32 cellular contexts compared by ENCODE assay signal in the genomic region with DNA sequence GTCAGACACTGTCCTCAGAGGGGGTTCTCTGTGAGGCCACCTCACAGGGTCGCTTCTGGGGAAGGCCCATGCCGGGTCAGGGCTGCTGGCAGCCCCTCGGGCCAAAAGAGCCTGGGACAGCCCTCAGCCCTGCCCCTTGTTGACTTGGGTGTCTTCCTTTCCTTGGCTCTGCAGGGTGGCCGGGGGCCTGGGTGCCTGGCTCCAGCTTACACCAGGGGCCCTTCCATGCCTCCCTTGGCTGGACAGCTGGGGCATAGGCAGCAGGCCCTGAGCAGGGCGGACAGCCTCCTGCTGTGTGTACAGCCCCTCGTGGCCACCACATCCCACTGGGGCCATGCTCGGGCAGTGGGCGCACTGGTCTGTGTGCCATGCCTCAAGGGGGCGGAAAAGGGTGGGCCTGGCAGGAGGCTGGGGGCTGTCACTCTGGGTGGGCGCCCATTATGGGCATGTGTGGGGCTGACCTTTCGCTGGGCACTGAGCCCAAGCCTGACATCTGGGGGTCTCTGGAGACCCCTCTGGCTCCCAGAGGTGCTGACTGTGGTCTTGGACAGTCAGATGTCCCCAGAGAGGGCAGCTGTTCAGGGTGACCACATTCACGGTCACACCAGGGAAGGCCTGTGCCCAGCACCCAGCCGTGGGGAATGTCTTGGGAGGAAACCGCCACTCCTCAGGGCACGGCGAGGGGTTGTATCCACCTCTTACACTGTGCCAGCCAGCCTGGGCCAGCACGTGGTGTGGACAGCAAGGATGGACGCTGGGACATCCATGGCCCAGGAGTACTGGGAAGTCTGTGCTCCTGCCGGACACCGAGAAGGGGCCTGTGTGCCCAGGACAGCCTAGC.
DNase-seq lines count a peak whose midpoint lies in the region; ATAC-seq and TF ChIP-seq lines count a peak whose summit lies in the region.
"Had no signal": no experiment of that assay in that cellular context is flagged by ENCODE, and none has a peak within 500 bp of the region (broad histone marks: within the 10 kb centered on the region; RNA-seq: fewer than 3 reads in every experiment).

No MANE protein-coding gene starts in this region.

- H3F3A ChIP-seq in PC-9 (ENCODE audit: insufficient read depth, low read depth): no peaks in the 10 kb centered on the region

- H2AK5ac ChIP-seq in H9 (ENCODE audit: insufficient read length, low read length): no peak overlapping the region

- H3K36me3 Mint-ChIP-seq in activated naive CD8-positive, alpha-beta T cell treated with anti-CD3 and anti-CD28 coated beads, Interleukin-2, amount 50 U/mL, for 24 hours (ENCODE audit: low read depth): no peaks in the 10 kb centered on the region
- no peaks in the 10 kb centered on the region for H3K36me3 Mint-ChIP-seq in activated naive CD8-positive, alpha-beta T cell treated with anti-CD3 and anti-CD28 coated beads for 36 hours
- H3K36me3 Mint-ChIP-seq in H9 (ENCODE audit: insufficient read depth in 1 of 3, low read depth in 3 of 3): peaks cover 14 to 41% (median 24%) of the 10 kb centered on the region in 3 experiments; a peak in 6 of 7 replicates
- H3K36me3 Mint-ChIP-seq: activated naive CD8-positive, alpha-beta T cell treated with anti-CD3 and anti-CD28 coated beads, Interleukin-2, amount 10 ng/mL, durations not matched to agents 7 days and 5 days had no signal

- H2BK15ac ChIP-seq in H9 (ENCODE audit: low read depth, low read length): no peak overlapping the region

- WGBS in H9 (ENCODE audit: extremely low coverage, insufficient read length, low lambda C conversion rate): no CpG with 5 or more reads among the region's 20 CpGs

- intact Hi-C loops in tibial artery (cut with DNase I; ENCODE audit: low total_unique reads): no loop called here
- intact Hi-C loops in PC-9 (cut with micrococcal nuclease; ENCODE audit: unreplicated experiment): no loop called here

- H3K27me3 ChIP-seq in H9 (ENCODE audit: insufficient read depth, low read length): no peaks in the 10 kb centered on the region
- H3K27me3 ChIP-seq in tibial artery: peaks cover 0 to 16% of the 10 kb centered on the region in 2 donors
- peaks cover 95% of the 10 kb centered on the region for H3K27me3 ChIP-seq in PC-9 (ENCODE audit: insufficient read depth, low read depth)
- H3K27me3 ChIP-seq: cardiac muscle cell, pancreas, suprapubic skin, vagina had no signal

- H2AFZ ChIP-seq in H9 (ENCODE audit: low read length): no peak overlapping the region
- H2AFZ ChIP-seq in PC-9: no peak overlapping the region

- H3K27ac ChIP-seq in H9 (ENCODE audit: insufficient read length, low read depth, low read length) (no peak overlapping the region), tibial artery (no peak overlapping the region), PC-9 (no peak overlapping the region)
- H3K27ac ChIP-seq: A549, cardiac muscle cell, esophagus muscularis mucosa, pancreas, suprapubic skin, vagina had no signal

- H3K9me3 ChIP-seq in H9 (ENCODE audit: control insufficient read depth, low read depth, low read length) (peaks cover 94% of the 10 kb centered on the region), tibial artery (no peaks in the 10 kb centered on the region), PC-9 (ENCODE audit: insufficient read depth, low read depth) (no peaks in the 10 kb centered on the region)
- H3K9me3 ChIP-seq: A549, esophagus muscularis mucosa, mucosa of descending colon, pancreas, suprapubic skin, vagina had no signal

- no peak overlapping the region for H3K14ac ChIP-seq in H9 (ENCODE audit: insufficient read depth, low read length)

- no peak overlapping the region for H4K5ac ChIP-seq in H9 (ENCODE audit: insufficient read length, low read depth, low read length)

- no peaks in the 10 kb centered on the region for H3K4me1 ChIP-seq in H9 (ENCODE audit: insufficient read depth, low read length)
- H3K4me1 ChIP-seq in tibial artery: no peaks in the 10 kb centered on the region
- H3K4me1 ChIP-seq in PC-9 (replicated peaks; ENCODE audit: insufficient read depth): no peaks in the 10 kb centered on the region
- H3K4me1 ChIP-seq: A549, esophagus muscularis mucosa, pancreas, suprapubic skin, vagina had no signal

- POLR2A ChIA-PET in PC-9 (lab: Charles Lee; ENCODE audit: unreplicated experiment): no interaction called here

- H3K4me1 Mint-ChIP-seq in activated naive CD8-positive, alpha-beta T cell treated with anti-CD3 and anti-CD28 coated beads, Interleukin-2, amount 50 U/mL, for 24 hours: no peaks in the 10 kb centered on the region
- H3K4me1 Mint-ChIP-seq in activated naive CD8-positive, alpha-beta T cell treated with anti-CD3 and anti-CD28 coated beads for 36 hours: no peaks in the 10 kb centered on the region
- no peaks in the 10 kb centered on the region for H3K4me1 Mint-ChIP-seq in H9
- H3K4me1 Mint-ChIP-seq: activated CD4-positive, alpha-beta memory T cell treated with anti-CD3 and anti-CD28 coated beads, Interleukin-2, amount 10 ng/mL, durations not matched to agents 7 days and 5 days; activated naive CD8-positive, alpha-beta T cell treated with anti-CD3 and anti-CD28 coated beads, Interleukin-2, amount 10 ng/mL, durations not matched to agents 7 days and 5 days; nephron progenitor cell had no signal

- no peak overlapping the region for H3K4me3 Mint-ChIP-seq in activated naive CD8-positive, alpha-beta T cell treated with anti-CD3 and anti-CD28 coated beads, Interleukin-2, amount 50 U/mL, for 24 hours
- no peak overlapping the region for H3K4me3 Mint-ChIP-seq in activated naive CD8-positive, alpha-beta T cell treated with anti-CD3 and anti-CD28 coated beads for 36 hours
- H3K4me3 Mint-ChIP-seq in H9: no peak overlapping the region
- H3K4me3 Mint-ChIP-seq: activated CD4-positive, alpha-beta memory T cell treated with anti-CD3 and anti-CD28 coated beads, Interleukin-2, amount 10 ng/mL, durations not matched to agents 7 days and 5 days; activated naive CD8-positive, alpha-beta T cell treated with anti-CD3 and anti-CD28 coated beads, Interleukin-2, amount 10 ng/mL, durations not matched to agents 7 days and 5 days; dendritic cell treated with granulocyte-macrophage colony-stimulating factor and Interleukin-4, amounts not matched to agents 40 ng/mL and 50 ng/mL, for 4 days; HFFc6; nephron progenitor cell; T-helper 2 cell treated with Interferon-gamma antibody and Interleukin-4, amounts not matched to agents 5 μg/mL and 100 μg/mL, for 36 hours had no signal

- TF ChIP-seq CTCF in H9 (conservative IDR thresholded peaks at IDR 0.05): no peak
- TF ChIP-seq CTCF in tibial artery (IDR thresholded peaks at IDR 0.05): no peak
- no peak for TF ChIP-seq CTCF in PC-9 (conservative IDR thresholded peaks at IDR 0.05)

- H3K36me3 ChIP-seq in tibial artery (no peaks in the 10 kb centered on the region), PC-9 (ENCODE audit: low read depth) (no peaks in the 10 kb centered on the region)
- H3K36me3 ChIP-seq: cardiac muscle cell, esophagus muscularis mucosa, pancreas, suprapubic skin, vagina had no signal

- H3K79me1 ChIP-seq in H9 (ENCODE audit: insufficient read depth, low read depth, low read length, poor library complexity, severe bottlenecking): no peaks in the 10 kb centered on the region

- no peak overlapping the region for H4K8ac ChIP-seq in H9 (replicated peaks; ENCODE audit: insufficient read length, low read depth, low read length)

- no peak for DNase-seq in activated naive CD8-positive, alpha-beta T cell treated with anti-CD3 and anti-CD28 coated beads, Interleukin-2, amount 50 U/mL, for 24 hours
- DNase-seq in activated naive CD8-positive, alpha-beta T cell treated with anti-CD3 and anti-CD28 coated beads for 36 hours: no peak
- DNase-seq in H9: peak; percentile 8
- peak; percentile 39 for DNase-seq in left lobe of liver (ENCODE audit: low spot score)
- peak; percentile 14 to 56 for DNase-seq in tibial artery
- no peak for DNase-seq in PC-9
- DNase-seq in H4 (ENCODE audit: low spot score): no peak
- DNase-seq: activated CD4-positive, alpha-beta memory T cell treated with anti-CD3 and anti-CD28 coated beads, Interleukin-2, amount 10 ng/mL, durations not matched to agents 7 days and 5 days; activated CD4-positive, CD25-positive, alpha-beta regulatory T cell treated with anti-CD3 and anti-CD28 coated beads, Interleukin-2, amount 50 U/mL, for 72 hours; activated effector memory CD4-positive, alpha-beta T cell treated with Interleukin-2 at 50 U/mL for 16 hours; activated naive CD8-positive, alpha-beta T cell treated with anti-CD3 and anti-CD28 coated beads, Interleukin-2, amount 10 ng/mL, durations not matched to agents 7 days and 5 days; activated T-cell treated with anti-CD3 and anti-CD28 coated beads for 4 hours; foreskin fibroblast; HFFc6; NCI-H1417 treated with DMSO at 0.1 percent for 48 hours; NCI-H2029 treated with DMSO at 0.1 percent for 48 hours; NCI-H526 treated with DMSO at 0.1 percent for 48 hours; nephron progenitor cell; SHP77 treated with DMSO at 0.1 percent for 48 hours; stimulated activated naive CD4-positive, alpha-beta T cell treated with Interleukin-2 at 50 U/mL for 16 hours had no signal

- H3K9ac ChIP-seq in H9 (ENCODE audit: extremely low read depth, insufficient read length, low read length): no peak overlapping the region

- H3K27ac Mint-ChIP-seq in activated naive CD8-positive, alpha-beta T cell treated with anti-CD3 and anti-CD28 coated beads, Interleukin-2, amount 50 U/mL, for 24 hours: no peak overlapping the region
- no peak overlapping the region for H3K27ac Mint-ChIP-seq in activated naive CD8-positive, alpha-beta T cell treated with anti-CD3 and anti-CD28 coated beads for 36 hours
- H3K27ac Mint-ChIP-seq in H9: no peak overlapping the region
- H3K27ac Mint-ChIP-seq: activated CD4-positive, alpha-beta memory T cell treated with anti-CD3 and anti-CD28 coated beads, Interleukin-2, amount 10 ng/mL, durations not matched to agents 7 days and 5 days; activated naive CD8-positive, alpha-beta T cell treated with anti-CD3 and anti-CD28 coated beads, Interleukin-2, amount 10 ng/mL, durations not matched to agents 7 days and 5 days; dendritic cell treated with granulocyte-macrophage colony-stimulating factor and Interleukin-4, amounts not matched to agents 40 ng/mL and 50 ng/mL, for 4 days; HFFc6; nephron progenitor cell; T-helper 2 cell treated with Interferon-gamma antibody and Interleukin-4, amounts not matched to agents 5 μg/mL and 100 μg/mL, for 36 hours had no signal

- H3K4me3 ChIP-seq in tibial artery: no peak overlapping the region
- no peak overlapping the region for H3K4me3 ChIP-seq in PC-9
- H3K4me3 ChIP-seq: A549, cardiac muscle cell, esophagus muscularis mucosa, mucosa of descending colon, pancreas, smooth muscle cell, suprapubic skin, vagina had no signal

- ATAC-seq in activated naive CD8-positive, alpha-beta T cell treated with anti-CD3 and anti-CD28 coated beads, Interleukin-2, amount 50 U/mL, for 24 hours: peak; percentile 11
- ATAC-seq in left lobe of liver: no peak
- no peak for ATAC-seq in GM21737 (IDR thresholded peaks at IDR 0.05; ENCODE audit: unreplicated experiment)
- ATAC-seq: HepG2, mucosa of descending colon, pancreas had no signal

- H3K79me2 ChIP-seq in H9 (ENCODE audit: insufficient read depth, low read length) (no peaks in the 10 kb centered on the region), PC-9 (ENCODE audit: low read depth) (no peaks in the 10 kb centered on the region)

- no TSS peak for BruUV-seq in PC-9 (replicated peaks; lab: Mats Ljungman, UMichigan)

- H3K23me2 ChIP-seq in H9 (ENCODE audit: insufficient read length, low read depth, low read length, poor library complexity, severe bottlenecking): no peaks in the 10 kb centered on the region

- H3K4ac ChIP-seq in H9 (ENCODE audit: low read depth, low read length): no peak overlapping the region

- H3K9me3 Mint-ChIP-seq in activated naive CD8-positive, alpha-beta T cell treated with anti-CD3 and anti-CD28 coated beads, Interleukin-2, amount 50 U/mL, for 24 hours: no peaks in the 10 kb centered on the region
- no peaks in the 10 kb centered on the region for H3K9me3 Mint-ChIP-seq in activated naive CD8-positive, alpha-beta T cell treated with anti-CD3 and anti-CD28 coated beads for 36 hours
- H3K9me3 Mint-ChIP-seq in H9: peaks cover 72 to 91% of the 10 kb centered on the region in 2 experiments
- H3K9me3 Mint-ChIP-seq: activated CD4-positive, alpha-beta memory T cell treated with anti-CD3 and anti-CD28 coated beads, Interleukin-2, amount 10 ng/mL, durations not matched to agents 7 days and 5 days; activated naive CD8-positive, alpha-beta T cell treated with anti-CD3 and anti-CD28 coated beads, Interleukin-2, amount 10 ng/mL, durations not matched to agents 7 days and 5 days; dendritic cell treated with granulocyte-macrophage colony-stimulating factor and Interleukin-4, amounts not matched to agents 40 ng/mL and 50 ng/mL, for 4 days; T-helper 2 cell treated with Interferon-gamma antibody and Interleukin-4, amounts not matched to agents 5 μg/mL and 100 μg/mL, for 36 hours had no signal

- no peak overlapping the region for H3K18ac ChIP-seq in H9 (ENCODE audit: insufficient read length, low read depth, low read length)

- H3T11ph ChIP-seq in H9 (ENCODE audit: low read length): no peak overlapping the region

- H4K20me1 ChIP-seq in H9 (ENCODE audit: control insufficient read depth, insufficient read depth, insufficient read length) (no peaks in the 10 kb centered on the region), PC-9 (ENCODE audit: insufficient read depth) (no peaks in the 10 kb centered on the region)

- no peak overlapping the region for H2BK120ac ChIP-seq in H9 (ENCODE audit: low read depth, low read length, poor library complexity, severe bottlenecking)

- H2BK12ac ChIP-seq in H9 (ENCODE audit: insufficient read length, low read depth, low read length): no peak overlapping the region

- H2BK5ac ChIP-seq in H9 (ENCODE audit: insufficient read length, low read length): no peak overlapping the region

- H4K91ac ChIP-seq in H9 (ENCODE audit: insufficient read length, low read depth, low read length): no peak overlapping the region

- H3K4me2 ChIP-seq in H9 (ENCODE audit: insufficient read depth, insufficient read length, low read length): no peak overlapping the region
- no peak overlapping the region for H3K4me2 ChIP-seq in PC-9
- H3K4me2 ChIP-seq: A549, smooth muscle cell had no signal

- no peak overlapping the region for H3K56ac ChIP-seq in H9 (ENCODE audit: insufficient read length, low read depth, low read length)

- CTCF ChIA-PET in PC-9 (lab: Charles Lee): no interaction called here

- H3K23ac ChIP-seq in H9 (ENCODE audit: insufficient read length, low read depth, low read length): no peak overlapping the region

- no peaks in the 10 kb centered on the region for H3K27me3 Mint-ChIP-seq in activated naive CD8-positive, alpha-beta T cell treated with anti-CD3 and anti-CD28 coated beads, Interleukin-2, amount 50 U/mL, for 24 hours
- no peaks in the 10 kb centered on the region for H3K27me3 Mint-ChIP-seq in activated naive CD8-positive, alpha-beta T cell treated with anti-CD3 and anti-CD28 coated beads for 36 hours
- H3K27me3 Mint-ChIP-seq in H9 (ENCODE audit: low read depth): peaks cover 4% of the 10 kb centered on the region
- H3K27me3 Mint-ChIP-seq: activated CD4-positive, alpha-beta memory T cell treated with anti-CD3 and anti-CD28 coated beads, Interleukin-2, amount 10 ng/mL, durations not matched to agents 7 days and 5 days; activated naive CD8-positive, alpha-beta T cell treated with anti-CD3 and anti-CD28 coated beads, Interleukin-2, amount 10 ng/mL, durations not matched to agents 7 days and 5 days; dendritic cell treated with granulocyte-macrophage colony-stimulating factor and Interleukin-4, amounts not matched to agents 40 ng/mL and 50 ng/mL, for 4 days had no signal

- no peak overlapping the region for H2BK20ac ChIP-seq in H9 (ENCODE audit: low read depth, low read length, poor library complexity, severe bottlenecking)

- no peaks in the 10 kb centered on the region for H3K9me2 ChIP-seq in PC-9 (ENCODE audit: insufficient read depth)

Comparison
In these comparisons a context has a peak if more than half of its experiments do, and no peak if none do; other contexts are left out.
1. DNase-seq: peak in H9 (single experiment), left lobe of liver (single experiment) and tibial artery (2 of 2); none in activated naive CD8-positive, alpha-beta T cell treated with anti-CD3 and anti-CD28 coated beads, Interleukin-2, amount 50 U/mL, for 24 hours (single experiment), activated naive CD8-positive, alpha-beta T cell treated with anti-CD3 and anti-CD28 coated beads for 36 hours (single experiment), PC-9 (0 of 2) and H4 (single experiment).